Comparison of ENCODE assay signal across 8 cellular contexts in genomic region chr9:128203842-128204551, GRCh38. TPM values are rescaled to one million over a fixed set of nuclear protein-coding genes. Genes with fewer than 3 reads are reported as not detected.
DNase-seq lines count a peak whose midpoint lies in the region; ATAC-seq lines count a peak whose summit lies in the region.

No MANE protein-coding gene starts in this region.

- peak overlapping the region; percentile 64 for H3K4me3 Mint-ChIP-seq in activated naive CD8-positive, alpha-beta T cell treated with anti-CD3 and anti-CD28 coated beads, Interleukin-2, amount 10 ng/mL, durations not matched to agents 7 days and 5 days

- peaks cover 24% of the 10 kb centered on the region for H3K27me3 Mint-ChIP-seq in activated naive CD8-positive, alpha-beta T cell treated with anti-CD3 and anti-CD28 coated beads, Interleukin-2, amount 10 ng/mL, durations not matched to agents 7 days and 5 days

- peak overlapping the region; percentile 80 for H3K4me3 ChIP-seq in skeletal muscle cell (ENCODE audit: low read depth, low read length)

- H3K36me3 Mint-ChIP-seq in activated naive CD8-positive, alpha-beta T cell treated with anti-CD3 and anti-CD28 coated beads, Interleukin-2, amount 10 ng/mL, durations not matched to agents 7 days and 5 days: no peaks in the 10 kb centered on the region

- no peak overlapping the region for H3K27ac Mint-ChIP-seq in activated naive CD8-positive, alpha-beta T cell treated with anti-CD3 and anti-CD28 coated beads, Interleukin-2, amount 10 ng/mL, durations not matched to agents 7 days and 5 days

- peak; percentile 25 for DNase-seq in stimulated activated CD4-positive, alpha-beta T cell treated with anti-CD3 and anti-CD28 coated beads, Interleukin-15, amount 100 ng/mL, for 24 hours
- DNase-seq in stimulated activated CD4-positive, alpha-beta T cell treated with anti-CD3 and anti-CD28 coated beads, Interleukin-1b, Interleukin-23, amount 100 ng/mL, for 48 hours: no peak
- DNase-seq in NCI-H2196 (lab: John Stamatoyannopoulos, UW; ENCODE audit: unreplicated experiment): peak; percentile 45
- no peak for DNase-seq in activated naive CD8-positive, alpha-beta T cell treated with anti-CD3 and anti-CD28 coated beads, Interleukin-2, amount 10 ng/mL, durations not matched to agents 7 days and 5 days
- DNase-seq in hepatic stellate cell (ENCODE audit: low spot score): peak; percentile 69
- DNase-seq in skeletal muscle cell (ENCODE audit: low read depth): no peak

- no peak for ATAC-seq in activated naive CD8-positive, alpha-beta T cell treated with anti-CD3 and anti-CD28 coated beads, Interleukin-2, amount 10 ng/mL, durations not matched to agents 7 days and 5 days (ENCODE audit: low read depth)
- no peak for ATAC-seq in GM21619 (IDR thresholded peaks at IDR 0.05; ENCODE audit: unreplicated experiment)
- no peak for ATAC-seq in GM18870 (IDR thresholded peaks at IDR 0.05; ENCODE audit: unreplicated experiment)

- POLR2A ChIA-PET in activated naive CD8-positive, alpha-beta T cell treated with anti-CD3 and anti-CD28 coated beads, Interleukin-2, amount 10 ng/mL, durations not matched to agents 7 days and 5 days (lab: Charles Lee): no interaction called here

- no peaks in the 10 kb centered on the region for H3K9me3 Mint-ChIP-seq in activated naive CD8-positive, alpha-beta T cell treated with anti-CD3 and anti-CD28 coated beads, Interleukin-2, amount 10 ng/mL, durations not matched to agents 7 days and 5 days

- peaks cover 10% of the 10 kb centered on the region for H3K4me1 Mint-ChIP-seq in activated naive CD8-positive, alpha-beta T cell treated with anti-CD3 and anti-CD28 coated beads, Interleukin-2, amount 10 ng/mL, durations not matched to agents 7 days and 5 days

RNA-seq across cellular contexts. Expression of gene DNM1, which starts 0.8 kb away (rescaled TPM):
- 1 to 10 TPM; 1.2 to 1.4 TPM for total RNA-seq in activated naive CD8-positive, alpha-beta T cell treated with anti-CD3 and anti-CD28 coated beads, Interleukin-2, amount 10 ng/mL, durations not matched to agents 7 days and 5 days

RNA-seq across cellular contexts. Expression of gene CIZ1, which starts 12.6 kb away (rescaled TPM):
- 100 to 1,000 TPM; 149 to 152 TPM for total RNA-seq in activated naive CD8-positive, alpha-beta T cell treated with anti-CD3 and anti-CD28 coated beads, Interleukin-2, amount 10 ng/mL, durations not matched to agents 7 days and 5 days

RNA-seq across cellular contexts. Expression of gene BBLN, which starts 43.9 kb away (rescaled TPM):
- total RNA-seq in activated naive CD8-positive, alpha-beta T cell treated with anti-CD3 and anti-CD28 coated beads, Interleukin-2, amount 10 ng/mL, durations not matched to agents 7 days and 5 days: 10 to 100 TPM; 77.6 to 90.9 TPM

RNA-seq across cellular contexts. Expression of gene LCN2, which starts 54.7 kb away (rescaled TPM):
- not detected for total RNA-seq in activated naive CD8-positive, alpha-beta T cell treated with anti-CD3 and anti-CD28 coated beads, Interleukin-2, amount 10 ng/mL, durations not matched to agents 7 days and 5 days

Comparison
In these comparisons a context has a peak if more than half of its experiments do, and no peak if none do; other contexts are left out.
1. DNase-seq: peak in stimulated activated CD4-positive, alpha-beta T cell treated with anti-CD3 and anti-CD28 coated beads, Interleukin-15, amount 100 ng/mL, for 24 hours (single experiment), NCI-H2196 (single experiment) and hepatic stellate cell (single experiment); none in stimulated activated CD4-positive, alpha-beta T cell treated with anti-CD3 and anti-CD28 coated beads, Interleukin-1b, Interleukin-23, amount 100 ng/mL, for 48 hours (single experiment), activated naive CD8-positive, alpha-beta T cell treated with anti-CD3 and anti-CD28 coated beads, Interleukin-2, amount 10 ng/mL, durations not matched to agents 7 days and 5 days (single experiment) and skeletal muscle cell (single experiment).